Comparison of ENCODE assay signal across 16 cellular contexts in the genomic region with DNA sequence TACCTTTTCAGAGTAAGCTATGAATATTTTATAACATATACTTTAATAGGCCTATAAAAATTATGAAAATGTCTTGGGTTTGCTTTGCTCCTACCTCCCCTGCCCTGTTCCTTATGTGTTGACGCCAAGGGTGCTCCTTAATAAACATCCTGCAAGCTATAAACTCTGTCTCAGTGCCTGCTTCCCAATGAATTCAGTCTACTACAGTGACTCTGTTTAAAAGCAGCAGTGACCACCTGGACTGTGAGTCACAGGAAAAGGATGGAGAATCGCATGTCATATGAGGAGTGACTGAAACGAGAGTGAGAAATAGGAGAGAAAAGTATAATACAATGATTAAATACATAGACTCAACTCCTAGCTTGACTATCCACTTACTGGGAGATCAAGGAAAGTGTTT. TPM values are rescaled to one million over a fixed set of nuclear protein-coding genes. Genes with fewer than 3 reads are reported as not detected.
A peak's percentile ranks its signal among the peaks of the same experiment; 100 is the strongest.
DNase-seq lines count a peak whose midpoint lies in the region; ATAC-seq and TF ChIP-seq lines count a peak whose summit lies in the region.
"Had no signal": no experiment of that assay in that cellular context is flagged by ENCODE, and none has a peak within 500 bp of the region (broad histone marks: within the 10 kb centered on the region; RNA-seq: fewer than 3 reads in every experiment).

No MANE protein-coding gene starts in this region.

- H3K36me3 Mint-ChIP-seq in activated T-cell treated with anti-CD3 and anti-CD28 coated beads, Interleukin-2, amount 50 U/mL, for 72 hours (ENCODE audit: insufficient read depth in 2 of 2), result no peaks in the 10 kb centered on the region
- H3K36me3 Mint-ChIP-seq in endothelial cell (ENCODE audit: low read depth, unreplicated experiment), result no peaks in the 10 kb centered on the region

- peaks cover 0 to 2% of the 10 kb centered on the region in 2 donors for H3K9me3 Mint-ChIP-seq in activated T-cell treated with anti-CD3 and anti-CD28 coated beads, Interleukin-2, amount 50 U/mL, for 72 hours
- no peaks in the 10 kb centered on the region for H3K9me3 Mint-ChIP-seq in endothelial cell (ENCODE audit: unreplicated experiment)

- no peaks in the 10 kb centered on the region; the same call in 1 of the 2 replicates for H3K4me1 ChIP-seq in Panc1 (ENCODE audit: control insufficient read depth, insufficient read depth, low read length)
- no peaks in the 10 kb centered on the region for H3K4me1 ChIP-seq in prostate gland (replicated peaks)
- H3K4me1 ChIP-seq: pancreas had no signal

- H3K27ac Mint-ChIP-seq in activated T-cell treated with anti-CD3 and anti-CD28 coated beads, Interleukin-2, amount 50 U/mL, for 72 hours, result peak overlapping the region; percentile 13
- peak overlapping the region; percentile 94 for H3K27ac Mint-ChIP-seq in endothelial cell (ENCODE audit: unreplicated experiment)
- H3K27ac Mint-ChIP-seq: activated CD8-positive, alpha-beta memory T cell treated with anti-CD3 and anti-CD28 coated beads, Interleukin-2, amount 10 ng/mL, durations not matched to agents 7 days and 5 days had no signal

- CTCF ChIA-PET in Panc1 (lab: Charles Lee), result interaction anchor here (1.2 kb wide), 1 partner anchor 10 kb away, joined by 3 read pairs; no protein-coding TSS in a partner anchor

- in situ Hi-C loops in Panc1 (cut with HindIII; ENCODE audit: low pct_unique_long_range_greater_than_20kb, low sequenced_read_pairs) (no loop called here), GM13977 (cut with MboI; ENCODE audit: low pct_unique_long_range_greater_than_20kb, low sequenced_read_pairs, unreplicated experiment) (no loop called here)

- H3K27me3 Mint-ChIP-seq in activated T-cell treated with anti-CD3 and anti-CD28 coated beads, Interleukin-2, amount 50 U/mL, for 72 hours (ENCODE audit: low read depth), result no peaks in the 10 kb centered on the region
- H3K27me3 Mint-ChIP-seq in endothelial cell (ENCODE audit: unreplicated experiment), result peaks cover 11% of the 10 kb centered on the region
- H3K27me3 Mint-ChIP-seq: activated CD8-positive, alpha-beta memory T cell treated with anti-CD3 and anti-CD28 coated beads, Interleukin-2, amount 10 ng/mL, durations not matched to agents 7 days and 5 days had no signal

- POLR2A ChIA-PET in Panc1 (lab: Charles Lee), result no interaction called here

- peaks cover 49% of the 10 kb centered on the region for H3K4me1 Mint-ChIP-seq in activated T-cell treated with anti-CD3 and anti-CD28 coated beads, Interleukin-2, amount 50 U/mL, for 72 hours (ENCODE audit: low read depth)
- H3K4me1 Mint-ChIP-seq in endothelial cell (ENCODE audit: unreplicated experiment), result peaks cover 33% of the 10 kb centered on the region

- no peak overlapping the region for H3K4me3 Mint-ChIP-seq in activated T-cell treated with anti-CD3 and anti-CD28 coated beads, Interleukin-2, amount 50 U/mL, for 72 hours
- H3K4me3 Mint-ChIP-seq in endothelial cell (ENCODE audit: unreplicated experiment), result no peak overlapping the region
- H3K4me3 Mint-ChIP-seq: activated CD8-positive, alpha-beta memory T cell treated with anti-CD3 and anti-CD28 coated beads, Interleukin-2, amount 10 ng/mL, durations not matched to agents 7 days and 5 days had no signal

- TF ChIP-seq CTCF in Panc1 (IDR thresholded peaks at IDR 0.05) (no peak), endothelial cell (IDR thresholded peaks at IDR 0.05; ENCODE audit: unreplicated experiment) (no peak), prostate gland (IDR thresholded peaks at IDR 0.05) (no peak), GM13977 (IDR thresholded peaks at IDR 0.05; ENCODE audit: extremely low read depth, insufficient read depth, missing control alignments) (no peak)

- 53% methylated on average over 3 of the region's 3 CpGs for WGBS in prostate gland

- no peak for DNase-seq in activated T-cell treated with anti-CD3 and anti-CD28 coated beads, Interleukin-2, amount 50 U/mL, for 72 hours
- DNase-seq in activated T-cell treated with anti-CD3 and anti-CD28 coated beads, Interleukin-2, amount 50 U/mL, for 48 hours, result no peak
- DNase-seq in Panc1 (ENCODE audit: low read depth, low spot score) (peak; percentile 78), endothelial cell (ENCODE audit: low spot score) (no peak), prostate gland (ENCODE audit: low spot score) (peak; percentile 9), GM13977 (ENCODE audit: low spot score) (no peak)
- DNase-seq in activated CD8-positive, alpha-beta memory T cell treated with anti-CD3 and anti-CD28 coated beads, Interleukin-2, amount 50 U/mL, for 48 hours, result no peak
- DNase-seq: activated CD8-positive, alpha-beta memory T cell treated with anti-CD3 and anti-CD28 coated beads, Interleukin-2, amount 10 ng/mL, durations not matched to agents 7 days and 5 days; DMS79 treated with DMSO at 0.1 percent for 48 hours; glutamatergic neuron; left ventricle myocardium superior; NCI-H146; pancreas; transverse colon; WERI-Rb-1 had no signal

- H3K27ac ChIP-seq in Panc1 (ENCODE audit: low read length), result no peak overlapping the region
- no peak overlapping the region for H3K27ac ChIP-seq in prostate gland
- H3K27ac ChIP-seq: pancreas, transverse colon, WERI-Rb-1 had no signal

- H3K27me3 ChIP-seq in Panc1 (ENCODE audit: control insufficient read depth, insufficient read depth, low read length) (no peaks in the 10 kb centered on the region), prostate gland (replicated peaks; ENCODE audit: insufficient read depth) (no peaks in the 10 kb centered on the region)
- H3K27me3 ChIP-seq: pancreas, transverse colon had no signal

- H3K4me3 ChIP-seq in Panc1 (ENCODE audit: low read depth in 2 of 2, low read length in 2 of 2), result no peak overlapping the region
- no peak overlapping the region for H3K4me3 ChIP-seq in prostate gland
- H3K4me3 ChIP-seq: pancreas, transverse colon had no signal

- no peaks in the 10 kb centered on the region for H3K36me3 ChIP-seq in Panc1 (ENCODE audit: control insufficient read depth, insufficient read depth, low read length)
- no peaks in the 10 kb centered on the region for H3K36me3 ChIP-seq in prostate gland
- H3K36me3 ChIP-seq: pancreas, transverse colon, WERI-Rb-1 had no signal

- intact Hi-C loops in Panc1 (cut with micrococcal nuclease; ENCODE audit: unreplicated experiment), result no loop called here
- intact Hi-C loops in prostate gland (cut with DNase I), result no loop called here

- ATAC-seq in activated T-cell treated with anti-CD3 and anti-CD28 coated beads, Interleukin-2, amount 50 U/mL, for 72 hours (replicated peaks in 1 of 2), result no peak
- ATAC-seq in Panc1, result peak; percentile 84
- no peak for ATAC-seq in HG02973 (IDR thresholded peaks at IDR 0.05; ENCODE audit: unreplicated experiment)
- ATAC-seq: activated CD8-positive, alpha-beta memory T cell treated with anti-CD3 and anti-CD28 coated beads, Interleukin-2, amount 10 ng/mL, durations not matched to agents 7 days and 5 days; left ventricle myocardium superior; pancreas had no signal

- no peak for TF ChIP-seq POLR2A in prostate gland (IDR thresholded peaks at IDR 0.05)

- H3K9me3 ChIP-seq in Panc1 (ENCODE audit: control insufficient read depth, insufficient read depth, low read depth, low read length) (no peaks in the 10 kb centered on the region; the same call in 1 of the 2 replicates), prostate gland (no peaks in the 10 kb centered on the region)
- H3K9me3 ChIP-seq: pancreas, transverse colon had no signal

- no TSS peak for BruUV-seq in Panc1 (replicated peaks; lab: Mats Ljungman, UMichigan)

RNA-seq across cellular contexts. Expression of a gene that starts 41.1 kb away (rescaled TPM):
- total RNA-seq in activated T-cell treated with anti-CD3 and anti-CD28 coated beads, Interleukin-2, amount 50 U/mL, for 72 hours, result under 1 TPM; 0.24 to 0.67 TPM
- total RNA-seq in Panc1 (2021; ENCODE audit: unreplicated experiment) (0.64 TPM), endothelial cell (ENCODE audit: unreplicated experiment) (2.5 TPM), prostate gland (1 to 10 TPM in 1 of 2 donors, under 1 TPM in 1; 0.68 to 2.3 TPM)
- polyA plus RNA-seq in Panc1 (2012; ENCODE audit: insufficient read length), result 0.82 TPM

RNA-seq across cellular contexts. Expression of a gene that starts 48.0 kb away (rescaled TPM):
- 10 to 100 TPM; 54.4 to 61.9 TPM for total RNA-seq in activated T-cell treated with anti-CD3 and anti-CD28 coated beads, Interleukin-2, amount 50 U/mL, for 72 hours
- total RNA-seq in Panc1 (2021; ENCODE audit: unreplicated experiment), result 23.2 TPM
- 9.9 TPM for polyA plus RNA-seq in Panc1 (2012; ENCODE audit: insufficient read length)
- 112 TPM for total RNA-seq in endothelial cell (ENCODE audit: unreplicated experiment)
- total RNA-seq in prostate gland, result 10 to 100 TPM; 34.7 to 79.5 TPM

Comparison
In these comparisons a context has a peak if more than half of its experiments do, and no peak if none do; other contexts are left out.
1. DNase-seq: peak in Panc1 (single experiment) and prostate gland (single experiment); none in activated T-cell treated with anti-CD3 and anti-CD28 coated beads, Interleukin-2, amount 50 U/mL, for 72 hours (0 of 2), activated T-cell treated with anti-CD3 and anti-CD28 coated beads, Interleukin-2, amount 50 U/mL, for 48 hours (0 of 2), endothelial cell (single experiment), activated CD8-positive, alpha-beta memory T cell treated with anti-CD3 and anti-CD28 coated beads, Interleukin-2, amount 50 U/mL, for 48 hours (single experiment) and GM13977 (single experiment).